In the genomic region with DNA sequence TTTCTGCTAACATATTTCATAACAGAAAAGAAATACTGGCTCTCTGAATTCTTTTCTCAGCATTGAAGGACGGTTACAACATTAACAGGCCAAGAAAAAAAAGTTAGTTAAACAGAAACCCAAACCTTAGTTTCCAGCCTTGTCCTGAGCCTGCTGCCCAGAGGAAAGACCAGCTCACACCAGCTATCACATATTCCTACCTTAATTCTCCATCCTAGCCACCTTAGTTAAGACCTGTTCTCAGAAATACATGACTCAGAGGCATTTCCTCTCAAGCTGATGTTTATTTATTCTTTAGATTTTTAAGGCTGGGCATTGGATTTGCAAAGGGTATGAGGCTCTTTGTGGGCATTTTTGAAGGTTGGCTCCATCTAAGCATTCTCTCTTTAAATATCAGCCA, we compare ENCODE assay signal across 22 cellular contexts. TPM values are rescaled to one million over a fixed set of nuclear protein-coding genes. Genes with fewer than 3 reads are reported as not detected.
DNase-seq lines count a peak whose midpoint lies in the region; ATAC-seq and TF ChIP-seq lines count a peak whose summit lies in the region.
"Had no signal": no experiment of that assay in that cellular context is flagged by ENCODE, and none has a peak within 500 bp of the region (broad histone marks: within the 10 kb centered on the region; RNA-seq: fewer than 3 reads in every experiment).

No MANE protein-coding gene starts in this region.

- no peak overlapping the region for H3K4me3 ChIP-seq in AG10803 (ENCODE audit: low read length)
- H3K4me3 ChIP-seq in mammary epithelial cell (replicated peaks in 1 of 3; ENCODE audit: insufficient read depth in 1 of 3, low read depth in 2 of 3, low read length in 3 of 3) = no peak overlapping the region
- no peak overlapping the region for H3K4me3 ChIP-seq in lower lobe of right lung
- H3K4me3 ChIP-seq: right lobe of liver had no signal

- CTCF ChIA-PET in mammary epithelial cell (lab: Charles Lee; ENCODE audit: low non-redundant PET) = no interaction called here

- no peaks in the 10 kb centered on the region for H3K79me2 ChIP-seq in mammary epithelial cell (ENCODE audit: insufficient read depth, low read length)

- peaks cover 11% of the 10 kb centered on the region for H3K4me1 ChIP-seq in mammary epithelial cell (ENCODE audit: insufficient read depth, low read length)
- no peaks in the 10 kb centered on the region for H3K4me1 ChIP-seq in lower lobe of right lung
- H3K4me1 ChIP-seq: right lobe of liver had no signal

- intact Hi-C loops in mammary epithelial cell (cut with micrococcal nuclease) (no loop called here), lower lobe of right lung (cut with DNase I) (no loop called here)

- ATAC-seq in lower lobe of right lung (no peak), HG02623 (IDR thresholded peaks at IDR 0.05; ENCODE audit: unreplicated experiment) (no peak)
- ATAC-seq: HCT116; HepG2; naive thymus-derived CD4-positive, alpha-beta T cell; right lobe of liver had no signal

- H2AFZ ChIP-seq in mammary epithelial cell (ENCODE audit: low read depth, low read length) = no peak overlapping the region

- no peak overlapping the region for H3K9ac ChIP-seq in mammary epithelial cell (ENCODE audit: insufficient read depth, low read length)

- H3K27me3 ChIP-seq in mammary epithelial cell (ENCODE audit: insufficient read depth, low read length) (no peaks in the 10 kb centered on the region), lower lobe of right lung (ENCODE audit: low read depth) (no peaks in the 10 kb centered on the region)
- H3K27me3 ChIP-seq: right lobe of liver had no signal

- H3K4me2 ChIP-seq in mammary epithelial cell (ENCODE audit: insufficient read depth, low read depth, low read length) = peak overlapping the region; percentile 13

- dilution Hi-C loops in mammary epithelial cell (cut with HindIII; ENCODE audit: low sequenced_read_pairs) = no loop called here

- H3K27ac ChIP-seq in mammary epithelial cell (ENCODE audit: insufficient read depth, low read depth, low read length) = no peak overlapping the region
- no peak overlapping the region for H3K27ac ChIP-seq in lower lobe of right lung
- H3K27ac ChIP-seq: C4-2B, right lobe of liver had no signal

- 71% methylated on average over 1 of the region's 1 CpG for WGBS in mammary epithelial cell (ENCODE audit: low coverage, missing lambda C conversion rate)

- BruUV-seq in mammary epithelial cell (replicated peaks; lab: Mats Ljungman, UMichigan) = no TSS peak

- H4K20me1 ChIP-seq in mammary epithelial cell (ENCODE audit: insufficient read depth, low read length) = no peaks in the 10 kb centered on the region

- in situ Hi-C loops in mammary epithelial cell (cut with MboI; ENCODE audit: low sequenced_read_pairs in 2 of 2) = no loop called here

- H3K9me3 ChIP-seq in mammary epithelial cell (replicated peaks; ENCODE audit: insufficient read depth, low read length) = peaks cover 13% of the 10 kb centered on the region
- H3K9me3 ChIP-seq in lower lobe of right lung = peaks cover 11% of the 10 kb centered on the region

- no peaks in the 10 kb centered on the region for H3K36me3 ChIP-seq in mammary epithelial cell (ENCODE audit: insufficient read depth, low read length)
- no peaks in the 10 kb centered on the region for H3K36me3 ChIP-seq in lower lobe of right lung
- H3K36me3 ChIP-seq: right lobe of liver had no signal

- TF ChIP-seq CTCF in AG10803 (conservative IDR thresholded peaks at IDR 0.05; ENCODE audit: low read length) (no peak), mammary epithelial cell (conservative IDR thresholded peaks at IDR 0.05 in 1 of 2, IDR thresholded peaks at IDR 0.05 in 1 of 2; ENCODE audit: extremely low read depth in 1 of 2, insufficient read depth in 1 of 2, low read depth in 1 of 2, low read length in 2 of 2) (no peak), lower lobe of right lung (IDR thresholded peaks at IDR 0.05) (no peak)

- DNase-seq in AG10803 (ENCODE audit: low read depth) (peak; percentile 36), HT1080 (ENCODE audit: low read depth) (peak; percentile 48), mammary epithelial cell (no peak), iris pigment epithelial cell (ENCODE audit: low read depth) (peak; percentile 20), COLO668 (lab: John Stamatoyannopoulos, UW; ENCODE audit: unreplicated experiment) (no peak), lower lobe of right lung (no peak), iPS-NIHi11 (ENCODE audit: low spot score) (no peak)
- DNase-seq: activated CD4-positive, alpha-beta memory T cell treated with anti-CD3 and anti-CD28 coated beads, Interleukin-2, amount 10 ng/mL, durations not matched to agents 7 days and 5 days; activated effector memory CD4-positive, alpha-beta T cell treated with anti-CD3 and anti-CD28 coated beads, Interleukin-2, amount 50 U/mL, for 16 hours; central memory CD4-positive, alpha-beta T cell; mesendoderm; naive thymus-derived CD4-positive, alpha-beta T cell; NCI-H1105 treated with DMSO at 0.1 percent for 48 hours; NCI-H2081 treated with DMSO at 0.1 percent for 48 hours; NCI-H446 treated with DMSO at 0.1 percent for 48 hours; right lobe of liver; SHP77; SW 1271 had no signal

RNA-seq across cellular contexts. Expression of a gene that starts 34.3 kb away (rescaled TPM):
- 0.50 and 1.7 TPM in 2 replicates for total RNA-seq in HT1080 (2014; rRNA removed; shearing (Covaris generic))
- 0.66 and 0.71 TPM in 2 replicates for polyA plus RNA-seq in HT1080 (2015; cell fraction: cytosol; rRNA removed)
- polyA plus RNA-seq in HT1080 (2015; cell fraction: nucleus; rRNA removed) = 2.0 and 2.5 TPM in 2 replicates
- total RNA-seq in mammary epithelial cell (1 to 10 TPM in 1 of 2 donors, under 1 TPM in 1; 0.26 to 8.2 TPM), lower lobe of right lung (0.92 TPM)
- polyA plus RNA-seq in mammary epithelial cell = 0.59 TPM
- polyA minus RNA-seq in mammary epithelial cell = 0.10 TPM
- total RNA-seq: HepG2 had no signal
- polyA plus RNA-seq: HepG2; naive thymus-derived CD4-positive, alpha-beta T cell had no signal

Comparison
In these comparisons a context has a peak if more than half of its experiments do, and no peak if none do; other contexts are left out.
1. DNase-seq: peak in AG10803 (single experiment), HT1080 (single experiment) and iris pigment epithelial cell (single experiment); none in mammary epithelial cell (single experiment), COLO668 (single experiment), lower lobe of right lung (single experiment) and iPS-NIHi11 (single experiment).